ENCODE assay signal across 27 cellular contexts in genomic region chr12:51797301-51797700, GRCh38. TPM values are rescaled to one million over a fixed set of nuclear protein-coding genes. Genes with fewer than 3 reads are reported as not detected.
"Had no signal": no experiment of that assay in that cellular context is flagged by ENCODE, and none has a peak within 500 bp of the region (broad histone marks: within the 10 kb centered on the region; RNA-seq: fewer than 3 reads in every experiment).

No MANE protein-coding gene starts in this region.

- DNase-seq: activated CD4-positive, alpha-beta memory T cell treated with anti-CD3 and anti-CD28 coated beads for 36 hours; activated CD4-positive, alpha-beta T cell treated with anti-CD3 and anti-CD28 coated beads for 36 hours; activated CD4-positive, alpha-beta T cell treated with anti-CD3 and anti-CD28 coated beads, Interleukin-2, amount 10 ng/mL, durations not matched to agents 24 days and 14 days; activated CD4-positive, CD25-positive, alpha-beta regulatory T cell; activated CD4-positive, CD25-positive, alpha-beta regulatory T cell treated with anti-CD3 and anti-CD28 coated beads, Interleukin-2, amount 50 U/mL, for 72 hours; activated CD8-positive, alpha-beta memory T cell treated with anti-CD3 and anti-CD28 coated beads, Interleukin-2, amount 10 ng/mL, durations not matched to agents 7 days and 5 days; activated CD8-positive, alpha-beta memory T cell treated with anti-CD3 and anti-CD28 coated beads, Interleukin-2, amount 50 U/mL, for 4 hours; activated CD8-positive, alpha-beta T cell treated with anti-CD3 and anti-CD28 coated beads, Interleukin-2, amount 10 ng/mL, durations not matched to agents 7 days and 5 days; activated effector memory CD4-positive, alpha-beta T cell treated with anti-CD3 and anti-CD28 coated beads, Interleukin-2, amount 50 U/mL, for 16 hours; activated naive CD4-positive, alpha-beta T cell treated with anti-CD3 and anti-CD28 coated beads for 36 hours; activated naive CD8-positive, alpha-beta T cell treated with anti-CD3 and anti-CD28 coated beads for 36 hours; activated naive CD8-positive, alpha-beta T cell treated with anti-CD3 and anti-CD28 coated beads, Interleukin-2, amount 50 U/mL, for 24 hours; activated T-cell treated with anti-CD3 and anti-CD28 coated beads, Interleukin-2, amount 50 U/mL, for 1 hour; activated T-cell treated with anti-CD3 and anti-CD28 coated beads, Interleukin-2, amount 50 U/mL, for 48 hours; cortex of kidney; dermis blood vessel endothelial cell; effector CD4-positive, alpha-beta T cell; effector memory CD8-positive, alpha-beta T cell; foreskin fibroblast; gastrocnemius medialis; glutamatergic neuron; heart left ventricle; T-helper 2 cell had no signal

- H3K4me3 ChIP-seq: ascending aorta, breast epithelium, gastrocnemius medialis, heart left ventricle had no signal

- ATAC-seq: activated CD4-positive, alpha-beta T cell treated with anti-CD3 and anti-CD28 coated beads for 36 hours; activated CD8-positive, alpha-beta memory T cell treated with anti-CD3 and anti-CD28 coated beads, Interleukin-2, amount 10 ng/mL, durations not matched to agents 7 days and 5 days; activated CD8-positive, alpha-beta T cell treated with anti-CD3 and anti-CD28 coated beads, Interleukin-2, amount 10 ng/mL, durations not matched to agents 7 days and 5 days; activated naive CD8-positive, alpha-beta T cell treated with anti-CD3 and anti-CD28 coated beads, Interleukin-2, amount 50 U/mL, for 24 hours; effector memory CD8-positive, alpha-beta T cell; esophagus mucosa; gastrocnemius medialis; heart left ventricle had no signal

- H3K36me3 ChIP-seq: ascending aorta, breast epithelium, gastrocnemius medialis, heart left ventricle had no signal

- H3K27ac ChIP-seq: ascending aorta, breast epithelium, gastrocnemius medialis, heart left ventricle had no signal

- H3K27me3 ChIP-seq: ascending aorta, breast epithelium, gastrocnemius medialis, heart left ventricle had no signal

- H3K9me3 ChIP-seq: ascending aorta, breast epithelium, gastrocnemius medialis, heart left ventricle had no signal

- FAIRE-seq: colon had no signal

- H3K4me1 ChIP-seq: ascending aorta, breast epithelium, gastrocnemius medialis, heart left ventricle had no signal

RNA-seq across cellular contexts. Expression of gene FIGNL2, which starts 51.2 kb away (rescaled TPM):
- total RNA-seq: ascending aorta had no signal
